ENCODE assay signal across 22 cellular contexts in the genomic region with DNA sequence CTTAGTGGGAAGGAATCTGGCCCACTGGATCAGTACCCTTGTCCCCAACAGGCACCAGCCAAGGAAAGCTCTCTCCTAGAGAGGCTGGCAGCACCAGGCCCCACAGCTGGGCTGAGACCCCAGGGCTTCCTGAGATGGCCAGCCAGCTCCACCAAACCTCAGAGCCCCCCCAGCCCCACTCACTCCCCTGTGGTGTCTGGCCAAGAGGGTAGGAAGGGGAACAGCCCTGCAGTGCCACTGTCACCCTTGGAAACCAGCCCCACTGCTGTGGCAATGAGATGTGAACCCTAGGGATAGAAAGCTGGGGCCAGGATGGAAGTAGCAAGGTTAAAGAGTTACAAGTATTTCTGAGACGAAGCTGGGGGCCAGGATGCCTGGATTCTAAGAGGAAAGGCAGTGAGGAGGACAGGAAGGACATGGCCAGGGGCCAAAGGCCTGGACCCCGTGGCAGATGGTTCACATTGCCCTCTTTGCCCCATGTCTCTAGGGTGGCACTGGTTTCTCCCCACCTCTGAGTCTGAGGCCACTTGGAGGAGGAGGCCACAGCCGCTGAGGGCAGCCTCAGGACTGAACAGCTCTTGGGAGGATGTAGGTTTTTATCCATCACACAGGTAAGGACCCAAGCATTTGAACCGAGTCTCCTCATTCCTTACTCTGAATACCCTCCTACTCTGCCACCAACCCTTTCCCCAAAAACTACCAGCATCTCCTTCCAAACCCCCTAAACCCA. TPM values are rescaled to one million over a fixed set of nuclear protein-coding genes. Genes with fewer than 3 reads are reported as not detected.
"Had no signal": no experiment of that assay in that cellular context is flagged by ENCODE, and none has a peak within 500 bp of the region (broad histone marks: within the 10 kb centered on the region; RNA-seq: fewer than 3 reads in every experiment).

No MANE protein-coding gene starts in this region.

- H3K27ac Mint-ChIP-seq: activated CD8-positive, alpha-beta T cell treated with anti-CD3 and anti-CD28 coated beads, Interleukin-2, amount 10 ng/mL, durations not matched to agents 7 days and 5 days; activated naive CD8-positive, alpha-beta T cell; activated T-cell treated with anti-CD3 and anti-CD28 coated beads, Interleukin-2, amount 50 U/mL, for 72 hours; T-helper 17 cell had no signal

- H3K27me3 ChIP-seq: body of pancreas, ovary, vagina had no signal

- DNase-seq: activated CD4-positive, alpha-beta T cell treated with anti-CD3 and anti-CD28 coated beads for 48 hours; activated CD8-positive, alpha-beta memory T cell treated with anti-CD3 and anti-CD28 coated beads, Interleukin-2, amount 50 U/mL, for 4 hours; activated CD8-positive, alpha-beta T cell treated with anti-CD3 and anti-CD28 coated beads, Interleukin-2, amount 10 ng/mL, durations not matched to agents 7 days and 5 days; activated gamma-delta T cell treated with Interleukin-2 at 50 U/mL for 16 hours; activated T-cell treated with anti-CD3 and anti-CD28 coated beads, Interleukin-2, amount 50 U/mL, for 72 hours; body of pancreas; central memory CD4-positive, alpha-beta T cell; effector CD4-positive, alpha-beta T cell; esophagus squamous epithelium; kidney; left lung; mammary epithelial cell; naive thymus-derived CD8-positive, alpha-beta T cell; ovary; T-helper 17 cell; tibial artery had no signal

- H3K36me3 Mint-ChIP-seq: activated naive CD8-positive, alpha-beta T cell; naive thymus-derived CD8-positive, alpha-beta T cell had no signal

- ATAC-seq: activated CD8-positive, alpha-beta T cell treated with anti-CD3 and anti-CD28 coated beads, Interleukin-2, amount 10 ng/mL, durations not matched to agents 7 days and 5 days; activated T-cell treated with anti-CD3 and anti-CD28 coated beads, Interleukin-2, amount 50 U/mL, for 72 hours; body of pancreas; left lung; naive thymus-derived CD8-positive, alpha-beta T cell; sciatic nerve; T-helper 17 cell had no signal

- H3K27ac ChIP-seq: body of pancreas, coronary artery, esophagus squamous epithelium, left lung, ovary, tibial artery, vagina had no signal

- H3K4me3 ChIP-seq: body of pancreas, coronary artery, esophagus squamous epithelium, left lung, ovary, tibial artery, vagina had no signal

- H3K4me1 ChIP-seq: body of pancreas, left lung had no signal

- H3K36me3 ChIP-seq: esophagus squamous epithelium, left lung, ovary, tibial artery, vagina had no signal

- H3K9me3 Mint-ChIP-seq: activated T-cell treated with anti-CD3 and anti-CD28 coated beads, Interleukin-2, amount 50 U/mL, for 72 hours; naive thymus-derived CD8-positive, alpha-beta T cell had no signal

- H3K4me3 Mint-ChIP-seq: activated CD8-positive, alpha-beta T cell treated with anti-CD3 and anti-CD28 coated beads, Interleukin-2, amount 10 ng/mL, durations not matched to agents 7 days and 5 days had no signal

- H3K9me3 ChIP-seq: body of pancreas, esophagus squamous epithelium, left lung, ovary, tibial artery, vagina had no signal

RNA-seq across cellular contexts. Expression of a gene that starts 28.8 kb away (rescaled TPM):
- total RNA-seq: endothelial cell of umbilical vein, glomerular endothelial cell had no signal
